ENCODE assay signal across 8 cellular contexts in genomic region chr2:130836501-130837174, GRCh38. TPM values are rescaled to one million over a fixed set of nuclear protein-coding genes. Genes with fewer than 3 reads are reported as not detected.
DNase-seq lines count a peak whose midpoint lies in the region; ATAC-seq and TF ChIP-seq lines count a peak whose summit lies in the region.

A gene with protein sequence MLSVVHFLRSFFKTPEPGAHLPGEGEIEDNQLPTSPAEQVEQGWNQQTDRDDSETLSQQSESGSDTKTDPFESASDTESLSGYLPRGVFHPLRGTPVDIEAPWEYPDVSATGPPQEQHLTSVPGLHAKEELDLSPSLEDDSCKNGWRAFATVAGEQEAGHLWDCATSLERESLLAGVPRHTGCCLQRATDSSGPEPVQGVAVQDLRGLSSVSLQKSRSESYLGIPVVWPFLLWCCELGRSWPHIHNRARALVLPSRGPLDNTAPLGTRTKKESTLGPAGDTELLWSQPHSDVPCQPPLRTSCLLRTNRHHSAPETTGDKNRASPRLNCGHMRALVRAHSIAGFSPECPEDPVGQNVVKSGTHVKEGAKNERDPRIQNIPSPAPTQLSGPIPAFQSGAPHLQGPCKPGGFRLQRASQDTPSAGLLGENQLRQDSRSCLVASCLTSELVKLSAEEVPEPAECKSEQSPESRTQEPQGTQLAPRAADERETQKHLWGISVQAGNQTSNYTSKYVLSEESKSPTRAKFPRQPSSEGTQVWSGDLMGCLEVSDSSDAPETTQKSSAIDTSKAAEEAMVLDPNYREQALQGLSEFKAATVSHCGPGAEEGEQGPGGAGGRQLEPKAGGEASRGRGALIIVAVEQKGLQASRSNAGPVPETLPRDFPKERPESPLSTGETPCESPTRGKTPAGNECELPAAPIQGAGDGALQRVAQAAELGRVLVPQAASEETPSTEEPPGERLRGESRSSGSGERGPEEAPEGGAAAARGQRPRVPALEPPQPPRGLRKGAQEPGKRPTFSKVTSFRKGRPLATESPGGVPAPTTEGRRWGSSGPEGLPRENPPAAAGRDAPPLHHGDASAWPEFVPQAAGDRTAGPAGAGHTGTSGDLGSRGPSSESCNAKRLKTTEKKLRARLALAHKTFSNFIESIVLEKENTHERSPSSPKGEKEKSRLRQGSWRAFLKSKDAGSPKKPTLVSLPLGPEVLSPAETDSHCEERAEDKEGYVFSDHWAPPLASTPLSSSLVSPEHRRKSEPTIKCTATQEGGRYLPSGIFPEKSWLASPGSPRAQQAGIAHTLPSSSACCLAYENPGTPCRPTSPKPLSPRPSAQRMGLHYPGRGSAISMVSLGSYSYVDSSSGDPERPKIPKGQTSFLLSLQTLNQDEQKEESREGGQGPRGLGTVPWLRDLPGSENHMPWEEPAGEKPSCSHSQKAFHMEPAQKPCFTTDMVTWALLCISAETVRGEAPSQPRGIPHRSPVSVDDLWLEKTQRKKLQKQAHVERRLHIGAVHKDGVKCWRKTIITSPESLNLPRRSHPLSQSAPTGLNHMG (N-terminal part only) (plus strand): TSS chr2:130836914. CDS start chr2:130836954, 40 bp downstream.

- peak within 1 kb of the TSS; percentile 57 for H3K27ac ChIP-seq in OCI-LY7 (ENCODE audit: low read depth, low read length, poor library complexity, severe bottlenecking)

- ATAC-seq in GM19043 (IDR thresholded peaks at IDR 0.05; ENCODE audit: low read depth, unreplicated experiment): peak; percentile 74
- ATAC-seq in mucosa of descending colon: peak; percentile 89

- CTCF ChIA-PET in OCI-LY7 (lab: Charles Lee; ENCODE audit: unreplicated experiment): no interaction called here

- peak within 1 kb of the TSS; percentile 85; the same call in 1 of the 2 replicates for H2AFZ ChIP-seq in OCI-LY7 (ENCODE audit: low read length)

- TF ChIP-seq CTCF in BE2C (IDR thresholded peaks at IDR 0.05; ENCODE audit: low read depth, low read length): no peak
- no peak for TF ChIP-seq CTCF in OCI-LY7 (conservative IDR thresholded peaks at IDR 0.05; ENCODE audit: low read length)
- no peak for TF ChIP-seq CTCF in mucosa of descending colon (IDR thresholded peaks at IDR 0.05)
- TF ChIP-seq CTCF in CD14-positive monocyte (IDR thresholded peaks at IDR 0.05): no peak

- H3K9me3 Mint-ChIP-seq in CD14-positive monocyte: no peaks in the 10 kb centered on the region

- no peak within 1 kb of the TSS for H3K27ac Mint-ChIP-seq in CD14-positive monocyte

- no peaks in the 10 kb centered on the region for H3K36me3 Mint-ChIP-seq in CD14-positive monocyte

- H3K4me3 ChIP-seq in BE2C (ENCODE audit: low read depth, low read length): no peak within 1 kb of the TSS
- peak within 1 kb of the TSS; percentile 47 for H3K4me3 ChIP-seq in OCI-LY7 (ENCODE audit: low read depth, low read length, poor library complexity, severe bottlenecking)
- H3K4me3 ChIP-seq in mucosa of descending colon: no peak within 1 kb of the TSS

- H3K27me3 Mint-ChIP-seq in CD14-positive monocyte (ENCODE audit: low read depth in 3 of 3): peaks cover 41 to 54% (median 44%) of the 10 kb centered on the region in 3 donors

- BruUV-seq in OCI-LY7 (replicated peaks; lab: Mats Ljungman, UMichigan): no TSS peak

- POLR2A ChIA-PET in OCI-LY7 (lab: Charles Lee): interaction anchor here (1.1 kb wide), 1 partner anchor 14 kb away, joined by 3 read pairs; no protein-coding TSS in a partner anchor

- H3K79me2 ChIP-seq in OCI-LY7 (ENCODE audit: insufficient read depth, low read depth, low read length): no peaks in the 10 kb centered on the region

- H3K4me1 Mint-ChIP-seq in CD14-positive monocyte: no peaks in the 10 kb centered on the region

- intact Hi-C loops in OCI-LY7 (cut with micrococcal nuclease; ENCODE audit: unreplicated experiment): no loop called here
- intact Hi-C loops in mucosa of descending colon (cut with DNase I, micrococcal nuclease): no loop called here
- intact Hi-C loops in CD14-positive monocyte (cut with micrococcal nuclease): no loop called here

- no peaks in the 10 kb centered on the region for H3K4me1 ChIP-seq in BE2C
- peaks cover 28% of the 10 kb centered on the region for H3K4me1 ChIP-seq in OCI-LY7 (ENCODE audit: insufficient read depth, low read length, poor library complexity, severe bottlenecking)
- H3K4me1 ChIP-seq in mucosa of descending colon (ENCODE audit: low read depth): peaks cover 7% of the 10 kb centered on the region

- H3K36me3 ChIP-seq in BE2C (no peaks in the 10 kb centered on the region), OCI-LY7 (ENCODE audit: insufficient read depth, low read length) (no peaks in the 10 kb centered on the region), mucosa of descending colon (ENCODE audit: low read depth) (no peaks in the 10 kb centered on the region)

- no peaks in the 10 kb centered on the region for H3K9me3 ChIP-seq in BE2C
- no peaks in the 10 kb centered on the region for H3K9me3 ChIP-seq in OCI-LY7 (ENCODE audit: low read length)
- H3K9me3 ChIP-seq in mucosa of descending colon: no peaks in the 10 kb centered on the region

- no peaks in the 10 kb centered on the region for H3K9me2 ChIP-seq in OCI-LY7 (ENCODE audit: insufficient read depth, low read length)

- H3K27me3 ChIP-seq in BE2C: peaks cover 16% of the 10 kb centered on the region

- H3K4me2 ChIP-seq in OCI-LY7 (ENCODE audit: low read length): peak within 1 kb of the TSS; percentile 64

- H4K20me1 ChIP-seq in OCI-LY7 (ENCODE audit: insufficient read depth, low read length): no peaks in the 10 kb centered on the region

- peak within 1 kb of the TSS in 1 of 2 donors; percentile 80 for H3K4me3 Mint-ChIP-seq in CD14-positive monocyte

- DNase-seq in BE2C (peak; percentile 28), OCI-LY7 (ENCODE audit: low spot score) (peak; percentile 38), ecto neural progenitor cell (ENCODE audit: low spot score) (peak; percentile 90), mucosa of descending colon (peak; percentile 57 to 82 (median 71)), RKO (ENCODE audit: low spot score) (no peak), CD14-positive monocyte (ENCODE audit: low spot score) (no peak)
- no peak for DNase-seq in NK-92 treated with Interleukin-12 subunit alpha and Interleukin-12 subunit beta, amount 100 ng/mL, for 24 hours (lab: John Stamatoyannopoulos, UW)

RNA-seq across cellular contexts. Expression of the gene that starts here (rescaled TPM):
- polyA plus RNA-seq in BE2C (2012; ENCODE audit: insufficient read depth, insufficient read length, low read depth): 0.43 TPM
- total RNA-seq in OCI-LY7 (2014; rRNA removed; shearing (Covaris generic)): 0.59 and 1.1 TPM in 2 replicates
- total RNA-seq in OCI-LY7 (2022) (1.3 and 1.7 TPM in 2 replicates), mucosa of descending colon (10 to 100 TPM in 1 of 3 donors, 1 to 10 TPM in 1, under 1 TPM in 1; 0.94 to 14.0 (median 1.5) TPM)
- polyA plus RNA-seq in CD14-positive monocyte: not detected

Comparison
In these comparisons a context has a peak if more than half of its experiments do, and no peak if none do; other contexts are left out.
1. DNase-seq: peak in BE2C (single experiment), OCI-LY7 (single experiment), ecto neural progenitor cell (single experiment) and mucosa of descending colon (3 of 3); none in RKO (single experiment), NK-92 treated with Interleukin-12 subunit alpha and Interleukin-12 subunit beta, amount 100 ng/mL, for 24 hours (single experiment) and CD14-positive monocyte (single experiment).